26 cellular contexts compared by ENCODE assay signal in the genomic region with DNA sequence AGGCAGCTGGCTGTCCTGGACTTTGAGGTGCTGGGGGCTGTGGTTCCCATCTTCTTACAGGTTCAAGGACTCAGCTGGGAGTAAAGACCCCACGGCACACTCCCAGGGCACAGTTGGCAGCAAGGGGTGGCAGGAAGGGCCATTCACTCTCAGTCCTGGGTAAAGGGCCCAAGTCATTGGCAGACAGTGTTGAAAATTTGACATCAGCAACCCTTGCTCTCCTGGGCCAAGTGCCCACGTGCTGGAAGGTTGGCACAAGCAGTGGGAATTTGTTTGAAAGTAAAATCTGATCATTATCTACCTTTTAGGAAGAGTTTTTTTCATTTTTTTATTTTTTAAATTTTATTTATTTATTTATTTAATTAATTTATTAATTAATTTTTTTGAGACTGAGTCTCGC.
"Had no signal": no experiment of that assay in that cellular context is flagged by ENCODE, and none has a peak within 500 bp of the region (broad histone marks: within the 10 kb centered on the region; RNA-seq: fewer than 3 reads in every experiment).

No MANE protein-coding gene starts in this region.

- H2AFZ ChIP-seq: hepatocyte had no signal

- H3K4me2 ChIP-seq: hepatocyte had no signal

- FAIRE-seq: colon, endothelial cell of umbilical vein, kidney had no signal

- H3K27ac ChIP-seq: coronary artery, dorsolateral prefrontal cortex, esophagus squamous epithelium, gastrocnemius medialis, heart left ventricle, hepatocyte, left lung, lower lobe of right lung had no signal

- H3K4me3 ChIP-seq: coronary artery, dorsolateral prefrontal cortex, esophagus squamous epithelium, gastrocnemius medialis, heart left ventricle, hepatocyte, left lung, lower lobe of right lung had no signal

- H3K27me3 ChIP-seq: esophagus squamous epithelium, gastrocnemius medialis, hepatocyte had no signal

- H3K4me1 ChIP-seq: esophagus squamous epithelium, gastrocnemius medialis, heart left ventricle, left lung, lower lobe of right lung had no signal

- DNase-seq: dermis blood vessel endothelial cell; dorsolateral prefrontal cortex; effector CD4-positive, alpha-beta T cell; effector memory CD4-positive, alpha-beta T cell; esophagus squamous epithelium; foreskin fibroblast; foreskin melanocyte; gastrocnemius medialis; glutamatergic neuron; heart left ventricle; hypothalamus; immature natural killer cell; islet precursor cell; kidney; kidney glomerular epithelial cell; left colon; left lung; left ventricle myocardium superior; lower lobe of right lung; mesendoderm; midbrain; naive thymus-derived CD4-positive, alpha-beta T cell had no signal

- H3K79me2 ChIP-seq: hepatocyte had no signal

- H3K9me3 ChIP-seq: gastrocnemius medialis, heart left ventricle, left lung, lower lobe of right lung had no signal

- ATAC-seq: gastrocnemius medialis; heart left ventricle; left colon; left lung; left ventricle myocardium superior; lower lobe of right lung; naive thymus-derived CD4-positive, alpha-beta T cell had no signal

- H3K36me3 ChIP-seq: esophagus squamous epithelium, gastrocnemius medialis, heart left ventricle, left lung, lower lobe of right lung had no signal
